ENCODE assay signal across 8 cellular contexts in the genomic region with DNA sequence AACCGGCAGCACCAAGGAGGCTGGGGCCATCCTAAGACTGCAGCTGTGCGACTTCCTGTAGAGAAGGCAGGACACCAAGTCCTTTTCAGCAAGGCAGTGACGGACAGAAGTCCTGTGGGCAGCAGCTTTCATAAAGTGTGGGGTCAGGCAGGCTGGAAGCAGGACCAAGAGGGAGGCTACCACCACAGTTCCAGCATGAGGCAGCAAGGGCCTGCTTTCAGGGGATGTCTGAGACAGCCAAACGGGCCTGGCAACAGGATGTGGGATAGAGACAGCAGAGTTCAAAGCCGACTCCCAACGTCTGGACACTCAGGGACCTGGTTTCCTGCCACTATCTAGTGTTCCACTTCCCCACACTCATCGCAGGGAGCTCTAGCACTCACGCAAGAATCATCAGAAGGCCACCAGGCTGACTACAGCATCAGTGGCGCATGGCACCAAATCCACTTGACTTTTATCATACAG. TPM values are rescaled to one million over a fixed set of nuclear protein-coding genes. Genes with fewer than 3 reads are reported as not detected.
DNase-seq lines count a peak whose midpoint lies in the region; ATAC-seq and TF ChIP-seq lines count a peak whose summit lies in the region.

No MANE protein-coding gene starts in this region.

- ATAC-seq in naive thymus-derived CD4-positive, alpha-beta T cell: peak; percentile 6
- ATAC-seq in GM21723 (IDR thresholded peaks at IDR 0.05; ENCODE audit: unreplicated experiment) (no peak), GM18505 (IDR thresholded peaks at IDR 0.05; ENCODE audit: unreplicated experiment) (no peak), GM19324 (IDR thresholded peaks at IDR 0.05; ENCODE audit: low FRiP score, unreplicated experiment) (no peak)

- DNase-seq in GM12864 (ENCODE audit: low read depth) (no peak), OCI-M1 (lab: John Stamatoyannopoulos, UW) (peak; percentile 54), colonic mucosa (peak; percentile 44), NCI-H128 (lab: John Stamatoyannopoulos, UW; ENCODE audit: unreplicated experiment) (no peak)
- DNase-seq in naive thymus-derived CD4-positive, alpha-beta T cell: peak in 1 of 9 donors; percentile 20

- H3K27ac Mint-ChIP-seq in naive thymus-derived CD4-positive, alpha-beta T cell: peak overlapping the region; percentile 36 to 94 (median 79)

- H3K4me3 Mint-ChIP-seq in naive thymus-derived CD4-positive, alpha-beta T cell: peak overlapping the region; percentile 74 to 98 (median 93)

- TF ChIP-seq CTCF in GM12864 (IDR thresholded peaks at IDR 0.05; ENCODE audit: low read depth, low read length, missing control alignments): no peak
- no peak for TF ChIP-seq CTCF in colonic mucosa (IDR thresholded peaks at IDR 0.05)

- no peaks in the 10 kb centered on the region for H3K27me3 ChIP-seq in colonic mucosa
- H3K27me3 ChIP-seq in naive thymus-derived CD4-positive, alpha-beta T cell (ENCODE audit: control insufficient read depth in 2 of 2, insufficient read depth in 2 of 2, low read length in 2 of 2): no peaks in the 10 kb centered on the region

- H3K27me3 Mint-ChIP-seq in naive thymus-derived CD4-positive, alpha-beta T cell: no peaks in the 10 kb centered on the region

- TF ChIP-seq POLR2A in GM18505 (IDR thresholded peaks at IDR 0.05; ENCODE audit: borderline replicate concordance, extremely low read depth, insufficient read depth, insufficient read length): no peak

- H3K4me3 ChIP-seq in GM12864 (ENCODE audit: low read depth, low read length): peak overlapping the region; percentile 47
- H3K4me3 ChIP-seq in colonic mucosa: no peak overlapping the region
- H3K4me3 ChIP-seq in naive thymus-derived CD4-positive, alpha-beta T cell (ENCODE audit: low read length): peak overlapping the region; percentile 46

- H3K36me3 Mint-ChIP-seq in naive thymus-derived CD4-positive, alpha-beta T cell: peaks cover 0 to 11% (median 0%) of the 10 kb centered on the region in 5 donors

- peaks cover 64 to 85% (median 77%) of the 10 kb centered on the region in 7 donors for H3K4me1 Mint-ChIP-seq in naive thymus-derived CD4-positive, alpha-beta T cell

- peak overlapping the region; percentile 28 to 65 for H3K9ac ChIP-seq in colonic mucosa (ENCODE audit: low read depth in 2 of 2, low read length in 2 of 2)

- no peaks in the 10 kb centered on the region for H3K9me3 ChIP-seq in colonic mucosa
- no peaks in the 10 kb centered on the region for H3K9me3 ChIP-seq in naive thymus-derived CD4-positive, alpha-beta T cell (ENCODE audit: control insufficient read depth in 2 of 3, low read length in 3 of 3)

- POLR2A ChIA-PET in naive thymus-derived CD4-positive, alpha-beta T cell (lab: Charles Lee): interaction anchor here (1.1 to 1.8 kb wide), 2 partner anchors 22 to 133 kb away, joined by 4 read pairs; partner anchors contain the start of gene HAPSTR1

- no peaks in the 10 kb centered on the region for H3K9me3 Mint-ChIP-seq in naive thymus-derived CD4-positive, alpha-beta T cell

- intact Hi-C loops in colonic mucosa (cut with DNase I): loop anchor here (5.0 kb wide), 1 partner anchor 36 kb away; no protein-coding TSS in a partner anchor
- intact Hi-C loops in naive thymus-derived CD4-positive, alpha-beta T cell (cut with micrococcal nuclease): loop anchor here in 1 of 2 donors (2.0 kb wide), 1 partner anchor 90 kb away; the partner anchor contains the start of gene CARHSP1

- peak overlapping the region; percentile 68 for H3K27ac ChIP-seq in colonic mucosa
- H3K27ac ChIP-seq in naive thymus-derived CD4-positive, alpha-beta T cell (ENCODE audit: low read depth, low read length): peak overlapping the region; percentile 14

- CTCF ChIA-PET in naive thymus-derived CD4-positive, alpha-beta T cell (lab: Charles Lee): interaction anchor here (0.6 kb wide), 1 partner anchor 1788 kb away, joined by 3 read pairs; no protein-coding TSS in a partner anchor

- no peaks in the 10 kb centered on the region for H3K36me3 ChIP-seq in colonic mucosa
- no peaks in the 10 kb centered on the region for H3K36me3 ChIP-seq in naive thymus-derived CD4-positive, alpha-beta T cell (ENCODE audit: control insufficient read depth in 2 of 3, insufficient read depth in 3 of 3, low read length in 3 of 3)

- H3K4me1 ChIP-seq in colonic mucosa: peaks cover 45% of the 10 kb centered on the region
- peaks cover 70 to 76% of the 10 kb centered on the region in 2 donors for H3K4me1 ChIP-seq in naive thymus-derived CD4-positive, alpha-beta T cell (ENCODE audit: control insufficient read depth in 2 of 2, insufficient read depth in 2 of 2, low read length in 2 of 2)

RNA-seq across cellular contexts. Expression of gene USP7, which starts 5.3 kb away (rescaled TPM):
- total RNA-seq in colonic mucosa: 100 to 1,000 TPM; 147 to 176 TPM
- total RNA-seq in naive thymus-derived CD4-positive, alpha-beta T cell: 100 to 1,000 TPM; 175 to 261 (median 178) TPM
- polyA plus RNA-seq in naive thymus-derived CD4-positive, alpha-beta T cell: 1 to 10 TPM; 8.9 to 9.0 TPM

Comparison
In these comparisons a context has a peak if more than half of its experiments do, and no peak if none do; other contexts are left out.
1. DNase-seq: peak in OCI-M1 (single experiment) and colonic mucosa (single experiment); none in GM12864 (single experiment) and NCI-H128 (single experiment).